Comparison of ENCODE assay signal across 8 cellular contexts in the genomic region with DNA sequence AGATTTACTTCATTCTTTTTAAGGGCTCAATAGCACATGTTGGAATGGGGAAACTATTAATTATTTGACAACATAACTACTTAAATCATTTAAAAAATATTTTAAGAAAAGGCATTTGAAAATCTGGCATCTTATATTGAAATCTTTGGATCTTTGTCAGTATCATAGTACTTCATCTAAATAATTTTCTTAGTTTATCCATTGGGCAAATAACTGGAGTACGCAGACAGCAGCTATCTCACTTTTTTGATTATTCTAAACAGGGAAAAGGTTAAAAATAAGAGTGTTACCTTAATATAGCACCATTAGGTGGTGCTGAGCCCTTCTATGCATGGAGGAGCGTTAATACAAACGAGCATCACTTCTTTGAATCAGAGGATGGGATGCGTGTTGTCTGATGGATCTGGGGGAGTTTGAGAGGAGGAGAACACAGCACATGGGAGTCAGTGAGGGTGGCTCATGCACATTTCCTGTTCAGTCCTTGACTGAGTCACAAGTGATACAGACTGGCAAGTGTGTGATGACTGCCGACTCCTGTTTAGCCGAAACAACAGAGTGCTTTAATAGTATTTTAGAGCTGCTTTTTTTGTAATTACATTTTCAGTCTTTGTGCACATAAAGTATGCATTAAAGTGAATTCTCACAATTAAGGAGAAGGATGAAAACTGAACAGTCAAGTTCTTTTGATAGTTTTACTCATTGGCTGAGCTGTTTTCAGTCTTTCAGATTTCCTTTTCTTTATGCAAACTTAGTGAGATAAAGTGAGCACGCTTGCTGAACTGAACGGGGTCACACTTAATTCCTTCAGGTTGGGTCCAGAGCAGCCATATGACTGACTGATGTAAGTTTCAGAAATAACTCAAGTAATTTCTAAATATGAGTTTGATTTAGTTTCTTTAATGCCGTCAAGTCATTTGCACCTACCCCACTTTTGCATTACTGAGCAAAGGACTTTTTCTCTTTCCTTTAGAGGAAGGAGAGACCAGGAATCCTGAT.
DNase-seq lines count a peak whose midpoint lies in the region; ATAC-seq and TF ChIP-seq lines count a peak whose summit lies in the region.

No MANE protein-coding gene starts in this region.

- H3K9me3 Mint-ChIP-seq in central memory CD8-positive, alpha-beta T cell, result no peaks in the 10 kb centered on the region
- no peaks in the 10 kb centered on the region for H3K9me3 Mint-ChIP-seq in neural crest cell

- H3K4me3 ChIP-seq in uterus, result no peak overlapping the region

- H3K4me1 ChIP-seq in uterus, result peaks cover 0 to 6% of the 10 kb centered on the region in 2 donors

- peak; percentile 72 for ATAC-seq in HG03469 (IDR thresholded peaks at IDR 0.05; ENCODE audit: unreplicated experiment)
- peak; percentile 76 for ATAC-seq in central memory CD8-positive, alpha-beta T cell (replicated peaks; ENCODE audit: extremely low read depth, poor library complexity, severe bottlenecking)

- no peak for TF ChIP-seq POLR2A in uterus (IDR thresholded peaks at IDR 0.05)

- POLR2A ChIA-PET in HEK293T (lab: Yijun Ruan, JAX), result no interaction called here

- H3K9me3 ChIP-seq in uterus, result no peaks in the 10 kb centered on the region

- H3K36me3 Mint-ChIP-seq in central memory CD8-positive, alpha-beta T cell (ENCODE audit: insufficient read depth), result peaks cover 5% of the 10 kb centered on the region
- no peaks in the 10 kb centered on the region for H3K36me3 Mint-ChIP-seq in neural crest cell (ENCODE audit: low read depth)

- no peak overlapping the region for H3K27ac Mint-ChIP-seq in central memory CD8-positive, alpha-beta T cell (ENCODE audit: low read depth)
- peak overlapping the region; percentile 46 for H3K27ac Mint-ChIP-seq in neural crest cell (ENCODE audit: unreplicated experiment)

- peaks cover 35% of the 10 kb centered on the region for H3K4me1 Mint-ChIP-seq in central memory CD8-positive, alpha-beta T cell
- peaks cover 18% of the 10 kb centered on the region for H3K4me1 Mint-ChIP-seq in neural crest cell

- H3K27ac ChIP-seq in uterus, result peak overlapping the region; percentile 29 to 52

- TF ChIP-seq CTCF in neural crest cell (conservative IDR thresholded peaks at IDR 0.05) (no peak), uterus (IDR thresholded peaks at IDR 0.05) (no peak)

- no peaks in the 10 kb centered on the region for H3K36me3 ChIP-seq in uterus

- H3K4me3 Mint-ChIP-seq in central memory CD8-positive, alpha-beta T cell, result peak overlapping the region; percentile 1
- H3K4me3 Mint-ChIP-seq in neural crest cell, result no peak overlapping the region

- H3K27me3 Mint-ChIP-seq in central memory CD8-positive, alpha-beta T cell, result no peaks in the 10 kb centered on the region
- no peaks in the 10 kb centered on the region for H3K27me3 Mint-ChIP-seq in neural crest cell (ENCODE audit: low read depth)

- H3K27me3 ChIP-seq in uterus, result no peaks in the 10 kb centered on the region

- DNase-seq in A172 (ENCODE audit: low spot score), result peak; percentile 88
- peak; percentile 84 for DNase-seq in GM19240 (ENCODE audit: insufficient read length, low spot score)
- DNase-seq in activated CD4-positive, CD25-positive, alpha-beta regulatory T cell treated with anti-CD3 and anti-CD28 coated beads, Interleukin-2, amount 50 U/mL, for 16 hours (ENCODE audit: low read depth, low spot score), result peak; percentile 14
- DNase-seq in central memory CD8-positive, alpha-beta T cell (ENCODE audit: low spot score in 2 of 2), result no peak
- DNase-seq in neural crest cell (ENCODE audit: low read depth, low spot score), result no peak
- peak; percentile 24 to 44 for DNase-seq in uterus
- DNase-seq in HEK293T (ENCODE audit: extremely low spot score), result no peak

- CTCF ChIA-PET in HEK293T (lab: Yijun Ruan, JAX), result no interaction called here

- intact Hi-C loops in uterus (cut with DNase I; ENCODE audit: low total_unique reads), result no loop called here

TF ChIP-seq in HEK293T, 16 proteins besides CTCF, POLR2A, EP300 and RAD21:
- TF ChIP-seq TARDBP (IDR thresholded peaks at IDR 0.05) (no peak), BHLHE40 (IDR thresholded peaks at IDR 0.05; ENCODE audit: borderline replicate concordance) (no peak), L3MBTL2 (conservative IDR thresholded peaks at IDR 0.05) (no peak), ELF4 (IDR thresholded peaks at IDR 0.05) (no peak), NFRKB (IDR thresholded peaks at IDR 0.05) (no peak), ARNT (IDR thresholded peaks at IDR 0.05) (no peak), FOXA1 (IDR thresholded peaks at IDR 0.05) (no peak), LEF1 (IDR thresholded peaks at IDR 0.05; ENCODE audit: borderline replicate concordance) (no peak)

Comparison
In these comparisons a context has a peak if more than half of its experiments do, and no peak if none do; other contexts are left out.
1. DNase-seq: peak in A172 (single experiment), GM19240 (single experiment), activated CD4-positive, CD25-positive, alpha-beta regulatory T cell treated with anti-CD3 and anti-CD28 coated beads, Interleukin-2, amount 50 U/mL, for 16 hours (single experiment) and uterus (2 of 2); none in central memory CD8-positive, alpha-beta T cell (0 of 2), neural crest cell (single experiment) and HEK293T (single experiment).